ENCODE assay signal across 33 cellular contexts in the genomic region with DNA sequence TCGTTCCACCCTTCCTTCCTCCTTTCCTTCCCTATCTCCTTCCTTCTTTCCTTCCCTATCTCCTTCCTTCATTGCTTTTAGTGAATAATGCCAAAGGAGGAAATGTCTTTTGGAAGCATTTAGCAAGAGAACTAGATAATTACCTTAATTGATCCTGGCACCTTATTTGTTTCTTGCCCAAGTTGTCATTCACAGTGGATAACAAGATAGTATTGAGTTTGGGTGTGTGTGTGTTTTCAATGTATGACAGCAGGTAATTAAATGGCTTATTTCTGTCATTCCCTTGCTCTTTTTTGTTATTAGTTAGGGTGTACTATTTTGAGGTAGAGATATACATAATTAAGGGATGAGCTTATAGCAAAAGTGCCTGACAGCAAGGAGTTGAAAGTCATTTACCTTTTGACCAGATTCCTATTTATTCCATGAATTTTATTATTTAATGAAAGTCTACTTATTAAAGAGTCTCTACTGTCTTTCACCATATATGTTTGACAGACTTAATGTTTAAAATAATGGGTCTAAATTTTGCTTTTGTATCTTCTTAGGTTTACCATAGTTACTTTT.
"Had no signal": no experiment of that assay in that cellular context is flagged by ENCODE, and none has a peak within 500 bp of the region (broad histone marks: within the 10 kb centered on the region; RNA-seq: fewer than 3 reads in every experiment).

No MANE protein-coding gene starts in this region.

- FAIRE-seq: bronchial epithelial cell had no signal

- H3K27me3 Mint-ChIP-seq: activated B cell treated with CpG ODN at 0.5 μM for 24 hours; activated CD4-positive, alpha-beta memory T cell treated with anti-CD3 and anti-CD28 coated beads, Interleukin-2, amount 10 ng/mL, durations not matched to agents 7 days and 5 days; activated naive CD8-positive, alpha-beta T cell; activated naive CD8-positive, alpha-beta T cell treated with anti-CD3 and anti-CD28 coated beads, Interleukin-2, amount 50 U/mL, for 24 hours; brain; T-cell; T-helper 17 cell had no signal

- H3K4me1 Mint-ChIP-seq: activated B cell treated with CpG ODN at 0.5 μM for 24 hours; activated CD4-positive, alpha-beta memory T cell treated with anti-CD3 and anti-CD28 coated beads, Interleukin-2, amount 10 ng/mL, durations not matched to agents 7 days and 5 days; activated naive CD8-positive, alpha-beta T cell treated with anti-CD3 and anti-CD28 coated beads, Interleukin-2, amount 50 U/mL, for 24 hours; brain; T-cell; T-helper 17 cell had no signal

- H3K9me3 Mint-ChIP-seq: activated B cell treated with CpG ODN at 0.5 μM for 24 hours; activated CD4-positive, alpha-beta memory T cell treated with anti-CD3 and anti-CD28 coated beads, Interleukin-2, amount 10 ng/mL, durations not matched to agents 7 days and 5 days; activated naive CD8-positive, alpha-beta T cell treated with anti-CD3 and anti-CD28 coated beads, Interleukin-2, amount 50 U/mL, for 24 hours; activated T-cell treated with anti-CD3 and anti-CD28 coated beads, Interleukin-2, amount 50 U/mL, for 72 hours; activated T-helper 2 cell treated with anti-CD3 and anti-CD28 coated beads, Interferon-gamma antibody, Interleukin-2, Interleukin-4, amounts not matched to agents 10 μg/mL and 5 μg/mL and 100 μg/mL, durations not matched to agents 14 hours and 24 hours and 36 hours; brain; T-cell had no signal

- ATAC-seq: activated naive CD8-positive, alpha-beta T cell treated with anti-CD3 and anti-CD28 coated beads, Interleukin-2, amount 50 U/mL, for 24 hours; activated T-cell treated with anti-CD3 and anti-CD28 coated beads, Interleukin-2, amount 50 U/mL, for 72 hours; T-cell; T-helper 17 cell had no signal

- H3K4me2 ChIP-seq: KMS-11 had no signal

- H3K9ac ChIP-seq: KMS-11 had no signal

- DNase-seq: activated B cell treated with CpG ODN at 0.5 μM for 24 hours; activated CD4-positive, alpha-beta memory T cell treated with anti-CD3 and anti-CD28 coated beads, Interleukin-2, amount 10 ng/mL, durations not matched to agents 7 days and 5 days; activated CD4-positive, alpha-beta T cell treated with anti-CD3 and anti-CD28 coated beads for 4 hours; activated CD4-positive, alpha-beta T cell treated with anti-CD3 and anti-CD28 coated beads, Interleukin-2, amount 50 U/mL, for 1 hour; activated CD4-positive, CD25-positive, alpha-beta regulatory T cell treated with anti-CD3 and anti-CD28 coated beads, Interleukin-2, amount 50 U/mL, for 72 hours; activated gamma-delta T cell; activated naive CD4-positive, alpha-beta T cell treated with Interleukin-2 at 50 U/mL for 16 hours; activated naive CD8-positive, alpha-beta T cell treated with anti-CD3 and anti-CD28 coated beads, Interleukin-2, amount 50 U/mL, for 24 hours; activated T-cell treated with anti-CD3 and anti-CD28 coated beads, Interleukin-2, amount 50 U/mL, for 1 hour; activated T-cell treated with anti-CD3 and anti-CD28 coated beads, Interleukin-2, amount 50 U/mL, for 72 hours; anterior cingulate cortex; caudate nucleus; cerebellar nuclear complex; NCI-H1092 treated with DMSO at 0.1 percent for 48 hours; NCI-H1417; NCI-H146; NCI-H187 treated with DMSO at 0.1 percent for 48 hours; NCI-H2081; NCI-H2171 treated with DMSO at 0.1 percent for 48 hours; NCI-H2227 treated with DMSO at 0.1 percent for 48 hours; NCI-H510A treated with DMSO at 0.1 percent for 48 hours; NCI-H526 treated with DMSO at 0.1 percent for 48 hours; NCI-H774; SIG-M5; T-cell; T-helper 17 cell had no signal

- H3K4me3 Mint-ChIP-seq: activated B cell treated with CpG ODN at 0.5 μM for 24 hours; activated CD4-positive, alpha-beta memory T cell treated with anti-CD3 and anti-CD28 coated beads, Interleukin-2, amount 10 ng/mL, durations not matched to agents 7 days and 5 days; activated naive CD8-positive, alpha-beta T cell; activated naive CD8-positive, alpha-beta T cell treated with anti-CD3 and anti-CD28 coated beads, Interleukin-2, amount 50 U/mL, for 24 hours; activated T-cell treated with anti-CD3 and anti-CD28 coated beads, Interleukin-2, amount 50 U/mL, for 72 hours; brain; T-cell; T-helper 17 cell had no signal

- H3K27ac Mint-ChIP-seq: activated B cell treated with CpG ODN at 0.5 μM for 24 hours; activated CD4-positive, alpha-beta memory T cell treated with anti-CD3 and anti-CD28 coated beads, Interleukin-2, amount 10 ng/mL, durations not matched to agents 7 days and 5 days; activated naive CD8-positive, alpha-beta T cell; activated naive CD8-positive, alpha-beta T cell treated with anti-CD3 and anti-CD28 coated beads, Interleukin-2, amount 50 U/mL, for 24 hours; activated T-cell treated with anti-CD3 and anti-CD28 coated beads, Interleukin-2, amount 50 U/mL, for 72 hours; activated T-helper 2 cell treated with anti-CD3 and anti-CD28 coated beads, Interferon-gamma antibody, Interleukin-2, Interleukin-4, amounts not matched to agents 10 μg/mL and 5 μg/mL and 100 μg/mL, durations not matched to agents 14 hours and 24 hours and 36 hours; T-cell; T-helper 17 cell had no signal

- H3K27ac ChIP-seq: KMS-11, RWPE1, VCaP had no signal
